Comparison of ENCODE assay signal across 9 cellular contexts in genomic region chrX:136910565-136911040, GRCh38. TPM values are rescaled to one million over a fixed set of nuclear protein-coding genes. Genes with fewer than 3 reads are reported as not detected.
DNase-seq lines count a peak whose midpoint lies in the region; ATAC-seq, FAIRE-seq and TF ChIP-seq lines count a peak whose summit lies in the region.
"Had no signal": no experiment of that assay in that cellular context is flagged by ENCODE, and none has a peak within 500 bp of the region (broad histone marks: within the 10 kb centered on the region; RNA-seq: fewer than 3 reads in every experiment).

No MANE protein-coding gene starts in this region.

- no peak overlapping the region for H3K27ac Mint-ChIP-seq in activated CD4-positive, alpha-beta T cell treated with anti-CD3 and anti-CD28 coated beads, Interleukin-2, amount 10 ng/mL, durations not matched to agents 7 days and 5 days
- H3K27ac Mint-ChIP-seq in activated CD8-positive, alpha-beta T cell treated with anti-CD3 and anti-CD28 coated beads for 36 hours = peak overlapping the region; percentile 85

- no peaks in the 10 kb centered on the region for H3K27me3 Mint-ChIP-seq in activated CD4-positive, alpha-beta T cell treated with anti-CD3 and anti-CD28 coated beads, Interleukin-2, amount 10 ng/mL, durations not matched to agents 7 days and 5 days
- no peaks in the 10 kb centered on the region for H3K27me3 Mint-ChIP-seq in activated CD8-positive, alpha-beta T cell treated with anti-CD3 and anti-CD28 coated beads for 36 hours

- POLR2A ChIA-PET in activated CD4-positive, alpha-beta T cell treated with anti-CD3 and anti-CD28 coated beads, Interleukin-2, amount 10 ng/mL, durations not matched to agents 7 days and 5 days (lab: Charles Lee) = no interaction called here
- POLR2A ChIA-PET in activated CD8-positive, alpha-beta T cell treated with anti-CD3 and anti-CD28 coated beads for 36 hours (lab: Charles Lee) = interaction anchor here (3.1 kb wide), 1 partner anchor 30 kb away, joined by 16 read pairs; the partner anchor contains the start of gene RBMX

- H3K4me1 ChIP-seq in iPS-18a (ENCODE audit: control insufficient read depth, low read depth, low read length) = no peaks in the 10 kb centered on the region

- CTCF ChIA-PET in activated CD4-positive, alpha-beta T cell treated with anti-CD3 and anti-CD28 coated beads, Interleukin-2, amount 10 ng/mL, durations not matched to agents 7 days and 5 days (lab: Charles Lee) = interaction anchor here (1.3 kb wide), 1 partner anchor 11 kb away, joined by 3 read pairs; no protein-coding TSS in a partner anchor
- CTCF ChIA-PET in activated CD8-positive, alpha-beta T cell treated with anti-CD3 and anti-CD28 coated beads for 36 hours (lab: Charles Lee) = no interaction called here

- no peak for TF ChIP-seq CTCF in activated CD8-positive, alpha-beta T cell treated with anti-CD3 and anti-CD28 coated beads for 36 hours (IDR thresholded peaks at IDR 0.05)

- FAIRE-seq in GM12891 (lab: Jason Lieb, UNC) = no peak
- FAIRE-seq: D721Med had no signal

- DNase-seq in activated CD4-positive, alpha-beta T cell treated with anti-CD3 and anti-CD28 coated beads, Interleukin-2, amount 10 ng/mL, durations not matched to agents 7 days and 5 days = no peak
- DNase-seq in activated CD4-positive, alpha-beta T cell treated with anti-CD3 and anti-CD28 coated beads, Interleukin-2, amount 50 U/mL, for 4 hours = no peak
- DNase-seq in activated CD8-positive, alpha-beta T cell treated with anti-CD3 and anti-CD28 coated beads for 36 hours = no peak
- DNase-seq in stromal cell of bone marrow (ENCODE audit: low read depth) (peak; percentile 13), GM12891 (ENCODE audit: insufficient read length, low spot score) (no peak)

- H3K4me1 Mint-ChIP-seq in activated CD4-positive, alpha-beta T cell treated with anti-CD3 and anti-CD28 coated beads, Interleukin-2, amount 10 ng/mL, durations not matched to agents 7 days and 5 days = peaks cover 22% of the 10 kb centered on the region
- peaks cover 16% of the 10 kb centered on the region for H3K4me1 Mint-ChIP-seq in activated CD8-positive, alpha-beta T cell treated with anti-CD3 and anti-CD28 coated beads for 36 hours (ENCODE audit: low read depth)

- no peak overlapping the region for H3K27ac ChIP-seq in iPS-18a (ENCODE audit: low read length)

- H3K27me3 ChIP-seq in iPS-18a (ENCODE audit: control insufficient read depth, insufficient read depth, low read length) = no peaks in the 10 kb centered on the region

- H3K36me3 Mint-ChIP-seq in activated CD4-positive, alpha-beta T cell treated with anti-CD3 and anti-CD28 coated beads, Interleukin-2, amount 10 ng/mL, durations not matched to agents 7 days and 5 days (ENCODE audit: low read depth) = no peaks in the 10 kb centered on the region
- H3K36me3 Mint-ChIP-seq in activated CD8-positive, alpha-beta T cell treated with anti-CD3 and anti-CD28 coated beads for 36 hours (ENCODE audit: low read depth) = no peaks in the 10 kb centered on the region

- ATAC-seq in activated CD8-positive, alpha-beta T cell treated with anti-CD3 and anti-CD28 coated beads for 36 hours = no peak
- ATAC-seq in HG02678 (IDR thresholded peaks at IDR 0.05; ENCODE audit: unreplicated experiment) = no peak
- ATAC-seq in HG03139 (IDR thresholded peaks at IDR 0.05; ENCODE audit: unreplicated experiment) = no peak

- peaks cover 9% of the 10 kb centered on the region for H3K9me3 ChIP-seq in iPS-18a (ENCODE audit: control insufficient read depth, low read depth, low read length)

- no peak for TF ChIP-seq POLR2A in GM12891 (IDR thresholded peaks at IDR 0.05; ENCODE audit: low read depth, low read length)

- no peaks in the 10 kb centered on the region for H3K9me3 Mint-ChIP-seq in activated CD4-positive, alpha-beta T cell treated with anti-CD3 and anti-CD28 coated beads, Interleukin-2, amount 10 ng/mL, durations not matched to agents 7 days and 5 days
- H3K9me3 Mint-ChIP-seq in activated CD8-positive, alpha-beta T cell treated with anti-CD3 and anti-CD28 coated beads for 36 hours = no peaks in the 10 kb centered on the region

- H3K4me3 Mint-ChIP-seq in activated CD4-positive, alpha-beta T cell treated with anti-CD3 and anti-CD28 coated beads, Interleukin-2, amount 10 ng/mL, durations not matched to agents 7 days and 5 days = peak overlapping the region; percentile 82
- H3K4me3 Mint-ChIP-seq in activated CD8-positive, alpha-beta T cell treated with anti-CD3 and anti-CD28 coated beads for 36 hours = peak overlapping the region; percentile 94

- intact Hi-C loops in activated CD8-positive, alpha-beta T cell treated with anti-CD3 and anti-CD28 coated beads for 36 hours (cut with micrococcal nuclease) = no loop called here

- H3K4me3 ChIP-seq in iPS-18a (ENCODE audit: low read length) = peak overlapping the region; percentile 73

- H3K36me3 ChIP-seq in iPS-18a (ENCODE audit: control insufficient read depth, low read depth, low read length) = no peaks in the 10 kb centered on the region

- peak overlapping the region; percentile 12 for H3K9ac ChIP-seq in iPS-18a (ENCODE audit: low read length)

TF ChIP-seq in GM12891, 5 proteins besides CTCF, POLR2A, EP300 and RAD21:
- no peak for TF ChIP-seq POU2F2 (IDR thresholded peaks at IDR 0.05; ENCODE audit: low read depth, low read length)
- no peak for TF ChIP-seq SPI1 (IDR thresholded peaks at IDR 0.05; ENCODE audit: low read depth, low read length)
- TF ChIP-seq TAF1 (IDR thresholded peaks at IDR 0.05; ENCODE audit: low read depth, low read length) = no peak
- TF ChIP-seq PAX5 (IDR thresholded peaks at IDR 0.05; ENCODE audit: insufficient read depth, low read length, severe bottlenecking) = no peak

RNA-seq across cellular contexts. Expression of gene RBMX, which starts 30.1 kb away (rescaled TPM):
- total RNA-seq in activated CD4-positive, alpha-beta T cell treated with anti-CD3 and anti-CD28 coated beads, Interleukin-2, amount 10 ng/mL, durations not matched to agents 7 days and 5 days = 100 to 1,000 TPM; 281 to 316 TPM
- 100 to 1,000 TPM; 285 TPM for total RNA-seq in activated CD8-positive, alpha-beta T cell treated with anti-CD3 and anti-CD28 coated beads for 36 hours
- polyA plus RNA-seq in GM12891 (2012; ENCODE audit: low read depth, missing spikeins) = 193 TPM
